In the genomic region with DNA sequence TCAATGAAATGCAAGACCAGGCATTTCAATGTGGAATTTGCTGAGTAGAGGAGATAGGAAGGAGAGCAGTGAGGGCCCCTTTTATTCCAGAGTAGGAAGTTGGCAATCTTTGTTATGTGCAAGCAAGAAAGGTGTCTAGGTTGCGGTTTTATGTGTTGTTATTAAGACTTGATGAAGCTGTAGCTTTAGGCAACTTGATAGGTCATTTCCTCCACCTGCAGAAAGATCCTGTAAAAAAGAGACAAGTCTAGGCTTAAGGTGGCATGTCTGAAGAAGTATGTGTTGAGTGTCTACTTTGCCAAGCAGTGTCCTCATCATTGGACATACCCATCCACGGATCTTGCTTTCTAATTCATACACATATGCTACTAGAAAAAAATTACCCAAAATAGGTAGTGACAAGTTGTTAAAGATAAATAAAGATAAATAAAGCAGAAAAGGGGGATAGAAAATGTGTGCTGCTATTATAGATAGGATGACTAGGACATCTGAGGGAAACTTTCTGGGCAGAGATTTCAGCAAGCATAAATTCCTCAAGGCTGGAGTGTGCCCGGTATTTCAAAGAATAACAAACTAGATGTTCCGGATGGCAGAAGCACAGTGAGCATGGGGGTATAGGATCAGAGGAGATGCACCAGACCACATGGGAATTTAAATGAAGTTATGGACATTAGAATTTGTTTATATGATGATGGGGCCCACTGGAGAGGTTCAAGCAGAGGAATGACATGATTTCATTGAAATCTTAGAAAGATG, we compare ENCODE assay signal across 18 cellular contexts.
"Had no signal": no experiment of that assay in that cellular context is flagged by ENCODE, and none has a peak within 500 bp of the region (broad histone marks: within the 10 kb centered on the region; RNA-seq: fewer than 3 reads in every experiment).

No MANE protein-coding gene starts in this region.

- DNase-seq: activated CD4-positive, alpha-beta T cell treated with anti-CD3 and anti-CD28 coated beads, Interleukin-2, amount 50 U/mL, for 1 hour; activated CD4-positive, CD25-positive, alpha-beta regulatory T cell treated with anti-CD3 and anti-CD28 coated beads, Interleukin-2, amount 50 U/mL, for 72 hours; activated CD8-positive, alpha-beta memory T cell treated with anti-CD3 and anti-CD28 coated beads, Interleukin-2, amount 50 U/mL, for 4 hours; activated effector memory CD4-positive, alpha-beta T cell treated with Interleukin-2 at 50 U/mL for 16 hours; activated naive CD4-positive, alpha-beta T cell treated with anti-CD3 and anti-CD28 coated beads, Interleukin-2, amount 10 ng/mL, durations not matched to agents 7 days and 5 days; activated naive CD8-positive, alpha-beta T cell treated with anti-CD3 and anti-CD28 coated beads, Interleukin-2, amount 50 U/mL, for 24 hours; activated T-cell treated with anti-CD3 and anti-CD28 coated beads, Interleukin-2, amount 50 U/mL, for 48 hours; aorta; cerebellar nuclear complex; dermis blood vessel endothelial cell; effector memory CD4-positive, alpha-beta T cell; head of caudate nucleus; natural killer cell; stimulated activated CD4-positive, alpha-beta T cell treated with anti-CD3 and anti-CD28 coated beads, Interleukin-2, amount 100 ng/mL, for 48 hours; SW 1271; T-helper 2 cell had no signal

- H3K9me3 ChIP-seq: suprapubic skin had no signal

- H3K27me3 ChIP-seq: suprapubic skin had no signal

- H3K4me1 ChIP-seq: suprapubic skin had no signal

- H3K36me3 ChIP-seq: suprapubic skin had no signal

- H3K4me3 ChIP-seq: suprapubic skin had no signal

- ATAC-seq: activated naive CD8-positive, alpha-beta T cell treated with anti-CD3 and anti-CD28 coated beads, Interleukin-2, amount 50 U/mL, for 24 hours; natural killer cell had no signal

- H3K27ac ChIP-seq: suprapubic skin, VCaP had no signal
